ENCODE assay signal across 21 cellular contexts in genomic region chr12:88985011-88985410, GRCh38.
"Had no signal": no experiment of that assay in that cellular context is flagged by ENCODE, and none has a peak within 500 bp of the region (broad histone marks: within the 10 kb centered on the region; RNA-seq: fewer than 3 reads in every experiment).

No MANE protein-coding gene starts in this region.

- H3K4me1 Mint-ChIP-seq: mesothelial cell of epicardium; natural killer cell; neural crest cell; stimulated activated effector memory CD8-positive, alpha-beta T cell treated with anti-CD3 and anti-CD28 coated beads, Interleukin-12 subunit alpha, Interleukin-12 subunit beta, amount 100 ng/mL, for 72 hours had no signal

- H3K27ac Mint-ChIP-seq: mesothelial cell of epicardium; natural killer cell; stimulated activated effector memory CD8-positive, alpha-beta T cell treated with anti-CD3 and anti-CD28 coated beads, Interleukin-12 subunit alpha, Interleukin-12 subunit beta, amount 100 ng/mL, for 72 hours had no signal

- H3K4me3 Mint-ChIP-seq: mesothelial cell of epicardium; natural killer cell; neural crest cell; stimulated activated effector memory CD8-positive, alpha-beta T cell treated with anti-CD3 and anti-CD28 coated beads, Interleukin-12 subunit alpha, Interleukin-12 subunit beta, amount 100 ng/mL, for 72 hours had no signal

- H3K36me3 Mint-ChIP-seq: mesothelial cell of epicardium; natural killer cell; stimulated activated effector memory CD8-positive, alpha-beta T cell treated with anti-CD3 and anti-CD28 coated beads, Interleukin-12 subunit alpha, Interleukin-12 subunit beta, amount 100 ng/mL, for 72 hours had no signal

- H3K4me3 ChIP-seq: colonic mucosa, ovary, suprapubic skin, thyroid gland, upper lobe of left lung, uterus had no signal

- DNase-seq: colonic mucosa; dermis blood vessel endothelial cell; erythroblast; foreskin melanocyte; head of caudate nucleus; hippocampal formation; mammary epithelial cell; natural killer cell; ovary; right cardiac atrium; stimulated activated CD4-positive, alpha-beta T cell treated with anti-CD3 and anti-CD28 coated beads, Interleukin-4, amount 100 ng/mL, for 1 hour; stimulated activated CD8-positive, alpha-beta memory T cell treated with anti-CD3 and anti-CD28 coated beads, Interleukin-4, amount 100 ng/mL, for 48 hours; stimulated activated naive CD8-positive, alpha-beta T cell treated with anti-CD3 and anti-CD28 coated beads, Interleukin-15, Interleukin-2, amounts not matched to agents 100 U/mL and 50 U/mL, for 24 hours; thyroid gland; upper lobe of left lung; uterus had no signal

- ATAC-seq: left lobe of liver; natural killer cell; right cardiac atrium; stimulated activated effector memory CD8-positive, alpha-beta T cell treated with anti-CD3 and anti-CD28 coated beads, Interleukin-12 subunit alpha, Interleukin-12 subunit beta, amount 100 ng/mL, for 72 hours; stimulated activated naive CD8-positive, alpha-beta T cell treated with anti-CD3 and anti-CD28 coated beads, Interleukin-15, Interleukin-2, amounts not matched to agents 100 U/mL and 50 U/mL, for 24 hours had no signal

- H3K9me3 Mint-ChIP-seq: stimulated activated effector memory CD8-positive, alpha-beta T cell treated with anti-CD3 and anti-CD28 coated beads, Interleukin-12 subunit alpha, Interleukin-12 subunit beta, amount 100 ng/mL, for 72 hours had no signal
